In the genomic region with DNA sequence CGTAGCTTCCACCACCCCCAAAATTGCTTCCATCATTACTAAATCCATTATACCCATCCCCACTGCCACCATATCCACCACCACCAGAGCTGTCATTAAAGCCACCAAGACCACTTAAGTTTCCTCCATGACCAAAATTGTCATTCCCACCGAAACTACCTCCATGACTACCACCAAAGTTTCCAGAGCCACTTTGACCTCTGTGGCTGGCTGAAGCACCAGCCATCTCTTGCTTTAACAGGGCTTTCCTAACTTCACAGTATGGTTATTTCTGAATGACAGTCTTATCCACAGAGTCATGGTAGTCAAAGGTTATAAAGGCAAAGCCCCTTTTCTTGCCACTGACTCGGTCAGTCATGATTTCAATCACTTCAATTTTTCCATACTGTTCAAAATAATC, we compare ENCODE assay signal across 19 cellular contexts. TPM values are rescaled to one million over a fixed set of nuclear protein-coding genes. Genes with fewer than 3 reads are reported as not detected.
DNase-seq lines count a peak whose midpoint lies in the region; ATAC-seq and TF ChIP-seq lines count a peak whose summit lies in the region.
"Had no signal": no experiment of that assay in that cellular context is flagged by ENCODE, and none has a peak within 500 bp of the region (broad histone marks: within the 10 kb centered on the region; RNA-seq: fewer than 3 reads in every experiment).

No MANE protein-coding gene starts in this region.

- no peaks in the 10 kb centered on the region for H3K36me3 ChIP-seq in CD4-positive, CD25-positive, alpha-beta regulatory T cell (ENCODE audit: control insufficient read depth, insufficient read depth, low read length)
- H3K36me3 ChIP-seq: BE2C had no signal

- H3K4me3 ChIP-seq in CD4-positive, CD25-positive, alpha-beta regulatory T cell (ENCODE audit: low read depth, low read length), result no peak overlapping the region

- H3K9me3 Mint-ChIP-seq in T-helper 2 cell treated with Interferon-gamma antibody and Interleukin-4, amounts not matched to agents 5 μg/mL and 100 μg/mL, for 36 hours, result peaks cover 7% of the 10 kb centered on the region
- H3K9me3 Mint-ChIP-seq in CD4-positive, CD25-positive, alpha-beta regulatory T cell, result peaks cover 1 to 5% (median 4%) of the 10 kb centered on the region in 7 donors
- no peaks in the 10 kb centered on the region for H3K9me3 Mint-ChIP-seq in activated T-helper 17 cell treated with anti-CD3 and anti-CD28 coated beads, Interleukin-2, amount 50 U/mL, for 72 hours
- peaks cover 3 to 6% of the 10 kb centered on the region in 2 donors for H3K9me3 Mint-ChIP-seq in natural killer cell
- H3K9me3 Mint-ChIP-seq: type B pancreatic cell had no signal

- H3K4me1 Mint-ChIP-seq in T-helper 2 cell treated with Interferon-gamma antibody and Interleukin-4, amounts not matched to agents 5 μg/mL and 100 μg/mL, for 36 hours (ENCODE audit: low read depth), result peaks cover 42% of the 10 kb centered on the region
- H3K4me1 Mint-ChIP-seq in CD4-positive, CD25-positive, alpha-beta regulatory T cell, result peaks cover 20 to 51% (median 43%) of the 10 kb centered on the region in 4 donors
- peaks cover 40% of the 10 kb centered on the region for H3K4me1 Mint-ChIP-seq in activated T-helper 17 cell treated with anti-CD3 and anti-CD28 coated beads, Interleukin-2, amount 50 U/mL, for 72 hours
- H3K4me1 Mint-ChIP-seq in natural killer cell, result peaks cover 53 to 56% of the 10 kb centered on the region in 2 donors

- H3K9me3 ChIP-seq in CD4-positive, CD25-positive, alpha-beta regulatory T cell (ENCODE audit: control insufficient read depth in 2 of 2, low read length in 2 of 2), result no peaks in the 10 kb centered on the region
- H3K9me3 ChIP-seq: BE2C had no signal

- peaks cover 3% of the 10 kb centered on the region for H3K27me3 Mint-ChIP-seq in T-helper 2 cell treated with Interferon-gamma antibody and Interleukin-4, amounts not matched to agents 5 μg/mL and 100 μg/mL, for 36 hours (ENCODE audit: low read depth)
- H3K27me3 Mint-ChIP-seq in CD4-positive, CD25-positive, alpha-beta regulatory T cell, result peaks cover 6% of the 10 kb centered on the region
- no peaks in the 10 kb centered on the region for H3K27me3 Mint-ChIP-seq in activated T-helper 17 cell treated with anti-CD3 and anti-CD28 coated beads, Interleukin-2, amount 50 U/mL, for 72 hours
- no peaks in the 10 kb centered on the region for H3K27me3 Mint-ChIP-seq in natural killer cell (ENCODE audit: low read depth in 2 of 2)
- H3K27me3 Mint-ChIP-seq: type B pancreatic cell had no signal

- H3K27ac Mint-ChIP-seq in T-helper 2 cell treated with Interferon-gamma antibody and Interleukin-4, amounts not matched to agents 5 μg/mL and 100 μg/mL, for 36 hours, result peak overlapping the region; percentile 21
- H3K27ac Mint-ChIP-seq in CD4-positive, CD25-positive, alpha-beta regulatory T cell, result peak overlapping the region in 2 of 3 donors; percentile 56 to 81
- H3K27ac Mint-ChIP-seq in activated T-helper 17 cell treated with anti-CD3 and anti-CD28 coated beads, Interleukin-2, amount 50 U/mL, for 72 hours, result peak overlapping the region; percentile 82
- peak overlapping the region; percentile 62 to 82 for H3K27ac Mint-ChIP-seq in natural killer cell
- H3K27ac Mint-ChIP-seq: type B pancreatic cell had no signal

- no peak overlapping the region for H3K4me3 Mint-ChIP-seq in T-helper 2 cell treated with Interferon-gamma antibody and Interleukin-4, amounts not matched to agents 5 μg/mL and 100 μg/mL, for 36 hours
- peak overlapping the region in 2 of 4 donors; percentile 10 to 76 for H3K4me3 Mint-ChIP-seq in CD4-positive, CD25-positive, alpha-beta regulatory T cell
- peak overlapping the region; percentile 15 for H3K4me3 Mint-ChIP-seq in activated T-helper 17 cell treated with anti-CD3 and anti-CD28 coated beads, Interleukin-2, amount 50 U/mL, for 72 hours
- H3K4me3 Mint-ChIP-seq in natural killer cell, result no peak overlapping the region
- H3K4me3 Mint-ChIP-seq: type B pancreatic cell had no signal

- no peak overlapping the region for H3K27ac ChIP-seq in CD4-positive, CD25-positive, alpha-beta regulatory T cell (ENCODE audit: insufficient read depth, low read length, poor library complexity, severe bottlenecking)

- no peak for TF ChIP-seq CTCF in natural killer cell (IDR thresholded peaks at IDR 0.05)

- H3K27me3 ChIP-seq in CD4-positive, CD25-positive, alpha-beta regulatory T cell (ENCODE audit: control insufficient read depth, insufficient read depth, low read length), result no peaks in the 10 kb centered on the region
- H3K27me3 ChIP-seq: BE2C had no signal

- intact Hi-C loops in natural killer cell (cut with micrococcal nuclease), result no loop called here

- no peak for ATAC-seq in CD4-positive, CD25-positive, alpha-beta regulatory T cell (ENCODE audit: low read depth in 2 of 2)
- ATAC-seq in activated T-helper 17 cell treated with anti-CD3 and anti-CD28 coated beads, Interleukin-2, amount 50 U/mL, for 72 hours (replicated peaks), result peak; percentile 52
- ATAC-seq in natural killer cell (no peak), HG03442 (IDR thresholded peaks at IDR 0.05; ENCODE audit: unreplicated experiment) (no peak)
- ATAC-seq: left colon had no signal

- H3K36me3 Mint-ChIP-seq in T-helper 2 cell treated with Interferon-gamma antibody and Interleukin-4, amounts not matched to agents 5 μg/mL and 100 μg/mL, for 36 hours (ENCODE audit: low read depth), result peaks cover 15% of the 10 kb centered on the region
- H3K36me3 Mint-ChIP-seq in CD4-positive, CD25-positive, alpha-beta regulatory T cell, result peaks cover 9% of the 10 kb centered on the region
- peaks cover 6% of the 10 kb centered on the region for H3K36me3 Mint-ChIP-seq in activated T-helper 17 cell treated with anti-CD3 and anti-CD28 coated beads, Interleukin-2, amount 50 U/mL, for 72 hours (ENCODE audit: low read depth)
- peaks cover 8% of the 10 kb centered on the region for H3K36me3 Mint-ChIP-seq in natural killer cell
- H3K36me3 Mint-ChIP-seq: type B pancreatic cell had no signal

- H3K4me1 ChIP-seq in CD4-positive, CD25-positive, alpha-beta regulatory T cell (ENCODE audit: control insufficient read depth, insufficient read depth, low read length, poor library complexity, severe bottlenecking), result peaks cover 36% of the 10 kb centered on the region
- H3K4me1 ChIP-seq: BE2C had no signal

- peak; percentile 29 for DNase-seq in T-helper 2 cell treated with Interferon-gamma antibody and Interleukin-4, amounts not matched to agents 5 μg/mL and 100 μg/mL, for 36 hours (ENCODE audit: low spot score)
- DNase-seq in T-helper 2 cell (no peak), natural killer cell (no peak), amygdala (lab: John Stamatoyannopoulos, UW) (no peak), HUDEP-2 (lab: John Stamatoyannopoulos, UW; ENCODE audit: unreplicated experiment in 76 of 76) (no peak)
- DNase-seq in CD4-positive, CD25-positive, alpha-beta regulatory T cell, result no peak
- DNase-seq: 8988T, BE2C, cortex of kidney, EL, Kasumi-1, left colon, NCI-H187, NCI-H345, NCI-H82, SHP77 treated with DMSO at 0.1 percent for 48 hours had no signal

RNA-seq across cellular contexts. Expression of a gene that starts 24.3 kb away (rescaled TPM):
- total RNA-seq in CD4-positive, CD25-positive, alpha-beta regulatory T cell, result 88.4 TPM
- polyA plus RNA-seq in CD4-positive, CD25-positive, alpha-beta regulatory T cell, result 10 to 100 TPM in 3 of 4 donors, 1 to 10 TPM in 1; 9.6 to 13.2 (median 12.1) TPM
- total RNA-seq in activated T-helper 17 cell treated with anti-CD3 and anti-CD28 coated beads, Interleukin-2, amount 50 U/mL, for 72 hours, result 10 to 100 TPM; 48.2 to 61.2 TPM
- total RNA-seq in natural killer cell, result 10 to 100 TPM; 65.8 to 84.6 (median 66.1) TPM

RNA-seq across cellular contexts. Expression of a gene that starts 52.9 kb away (rescaled TPM):
- total RNA-seq in CD4-positive, CD25-positive, alpha-beta regulatory T cell, result 115 TPM
- polyA plus RNA-seq in CD4-positive, CD25-positive, alpha-beta regulatory T cell, result 100 to 1,000 TPM; 229 to 330 (median 265) TPM
- 100 to 1,000 TPM; 108 to 143 TPM for total RNA-seq in activated T-helper 17 cell treated with anti-CD3 and anti-CD28 coated beads, Interleukin-2, amount 50 U/mL, for 72 hours
- total RNA-seq in natural killer cell, result 10 to 100 TPM; 84.7 to 97.1 (median 87.5) TPM

Comparison
In these comparisons a context has a peak if more than half of its experiments do, and no peak if none do; other contexts are left out.
1. H3K27ac Mint-ChIP-seq: peak in every context shown above with its lines; median percentile 82 in activated T-helper 17 cell treated with anti-CD3 and anti-CD28 coated beads, Interleukin-2, amount 50 U/mL, for 72 hours; 72 in natural killer cell; 68 in CD4-positive, CD25-positive, alpha-beta regulatory T cell; 21 in T-helper 2 cell treated with Interferon-gamma antibody and Interleukin-4, amounts not matched to agents 5 μg/mL and 100 μg/mL, for 36 hours.